ENCODE assay signal across 1 cellular context in the genomic region with DNA sequence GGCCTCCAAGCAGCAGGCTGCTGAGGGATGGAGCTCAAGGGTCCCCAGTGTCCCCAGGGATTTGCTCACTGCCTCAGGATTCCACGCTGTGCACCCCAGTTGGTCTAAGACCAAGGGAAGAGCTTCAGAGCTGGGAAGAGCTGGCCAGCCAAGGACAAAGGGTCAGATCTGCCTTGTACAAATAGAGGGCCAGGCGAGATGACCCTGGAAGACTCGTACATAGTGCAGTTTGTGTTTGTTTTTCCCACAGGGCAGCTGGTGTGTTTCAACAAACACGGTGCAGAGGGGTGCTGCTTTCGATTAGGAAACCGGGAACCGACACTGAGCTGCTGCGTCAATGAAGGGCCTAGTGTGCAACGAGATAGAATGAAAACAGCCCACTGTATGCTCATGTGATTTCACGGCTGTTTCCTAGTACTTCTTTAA.
A peak's percentile ranks its signal among the peaks of the same experiment; 100 is the strongest.
TF ChIP-seq lines count a peak whose summit lies in the region.

No MANE protein-coding gene starts in this region.

TF ChIP-seq in HepG2, 621 proteins besides CTCF, POLR2A, EP300 and RAD21 (continued from another document and continues in another):
- TF ChIP-seq, protein P1, sequence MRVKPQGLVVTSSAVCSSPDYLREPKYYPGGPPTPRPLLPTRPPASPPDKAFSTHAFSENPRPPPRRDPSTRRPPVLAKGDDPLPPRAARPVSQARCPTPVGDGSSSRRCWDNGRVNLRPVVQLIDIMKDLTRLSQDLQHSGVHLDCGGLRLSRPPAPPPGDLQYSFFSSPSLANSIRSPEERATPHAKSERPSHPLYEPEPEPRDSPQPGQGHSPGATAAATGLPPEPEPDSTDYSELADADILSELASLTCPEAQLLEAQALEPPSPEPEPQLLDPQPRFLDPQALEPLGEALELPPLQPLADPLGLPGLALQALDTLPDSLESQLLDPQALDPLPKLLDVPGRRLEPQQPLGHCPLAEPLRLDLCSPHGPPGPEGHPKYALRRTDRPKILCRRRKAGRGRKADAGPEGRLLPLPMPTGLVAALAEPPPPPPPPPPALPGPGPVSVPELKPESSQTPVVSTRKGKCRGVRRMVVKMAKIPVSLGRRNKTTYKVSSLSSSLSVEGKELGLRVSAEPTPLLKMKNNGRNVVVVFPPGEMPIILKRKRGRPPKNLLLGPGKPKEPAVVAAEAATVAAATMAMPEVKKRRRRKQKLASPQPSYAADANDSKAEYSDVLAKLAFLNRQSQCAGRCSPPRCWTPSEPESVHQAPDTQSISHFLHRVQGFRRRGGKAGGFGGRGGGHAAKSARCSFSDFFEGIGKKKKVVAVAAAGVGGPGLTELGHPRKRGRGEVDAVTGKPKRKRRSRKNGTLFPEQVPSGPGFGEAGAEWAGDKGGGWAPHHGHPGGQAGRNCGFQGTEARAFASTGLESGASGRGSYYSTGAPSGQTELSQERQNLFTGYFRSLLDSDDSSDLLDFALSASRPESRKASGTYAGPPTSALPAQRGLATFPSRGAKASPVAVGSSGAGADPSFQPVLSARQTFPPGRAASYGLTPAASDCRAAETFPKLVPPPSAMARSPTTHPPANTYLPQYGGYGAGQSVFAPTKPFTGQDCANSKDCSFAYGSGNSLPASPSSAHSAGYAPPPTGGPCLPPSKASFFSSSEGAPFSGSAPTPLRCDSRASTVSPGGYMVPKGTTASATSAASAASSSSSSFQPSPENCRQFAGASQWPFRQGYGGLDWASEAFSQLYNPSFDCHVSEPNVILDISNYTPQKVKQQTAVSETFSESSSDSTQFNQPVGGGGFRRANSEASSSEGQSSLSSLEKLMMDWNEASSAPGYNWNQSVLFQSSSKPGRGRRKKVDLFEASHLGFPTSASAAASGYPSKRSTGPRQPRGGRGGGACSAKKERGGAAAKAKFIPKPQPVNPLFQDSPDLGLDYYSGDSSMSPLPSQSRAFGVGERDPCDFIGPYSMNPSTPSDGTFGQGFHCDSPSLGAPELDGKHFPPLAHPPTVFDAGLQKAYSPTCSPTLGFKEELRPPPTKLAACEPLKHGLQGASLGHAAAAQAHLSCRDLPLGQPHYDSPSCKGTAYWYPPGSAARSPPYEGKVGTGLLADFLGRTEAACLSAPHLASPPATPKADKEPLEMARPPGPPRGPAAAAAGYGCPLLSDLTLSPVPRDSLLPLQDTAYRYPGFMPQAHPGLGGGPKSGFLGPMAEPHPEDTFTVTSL (CRISPR knock-in tag; IDR thresholded peaks at IDR 0.05; ENCODE audit: borderline replicate concordance), result peak; percentile 97
- TF ChIP-seq SOX5 (CRISPR knock-in tag; IDR thresholded peaks at IDR 0.05; ENCODE audit: borderline replicate concordance), result peak; percentile 84
- peak; percentile 22; the same call in 1 of the 2 replicates for TF ChIP-seq FOXP1 (IDR thresholded peaks at IDR 0.05)
- TF ChIP-seq FOXP1 (CRISPR knock-in tag; IDR thresholded peaks at IDR 0.05), result peak; percentile 95
- 0 out of 2 replicates have a peak, but pooled peaks have one; percentile 0 for TF ChIP-seq JUND (CRISPR knock-in tag; IDR thresholded peaks at IDR 0.05)
- TF ChIP-seq NONO (IDR thresholded peaks at IDR 0.05), result no peak
- TF ChIP-seq NONO (CRISPR knock-in tag; conservative IDR thresholded peaks at IDR 0.05), result peak; percentile 95
- TF ChIP-seq, protein P2, sequence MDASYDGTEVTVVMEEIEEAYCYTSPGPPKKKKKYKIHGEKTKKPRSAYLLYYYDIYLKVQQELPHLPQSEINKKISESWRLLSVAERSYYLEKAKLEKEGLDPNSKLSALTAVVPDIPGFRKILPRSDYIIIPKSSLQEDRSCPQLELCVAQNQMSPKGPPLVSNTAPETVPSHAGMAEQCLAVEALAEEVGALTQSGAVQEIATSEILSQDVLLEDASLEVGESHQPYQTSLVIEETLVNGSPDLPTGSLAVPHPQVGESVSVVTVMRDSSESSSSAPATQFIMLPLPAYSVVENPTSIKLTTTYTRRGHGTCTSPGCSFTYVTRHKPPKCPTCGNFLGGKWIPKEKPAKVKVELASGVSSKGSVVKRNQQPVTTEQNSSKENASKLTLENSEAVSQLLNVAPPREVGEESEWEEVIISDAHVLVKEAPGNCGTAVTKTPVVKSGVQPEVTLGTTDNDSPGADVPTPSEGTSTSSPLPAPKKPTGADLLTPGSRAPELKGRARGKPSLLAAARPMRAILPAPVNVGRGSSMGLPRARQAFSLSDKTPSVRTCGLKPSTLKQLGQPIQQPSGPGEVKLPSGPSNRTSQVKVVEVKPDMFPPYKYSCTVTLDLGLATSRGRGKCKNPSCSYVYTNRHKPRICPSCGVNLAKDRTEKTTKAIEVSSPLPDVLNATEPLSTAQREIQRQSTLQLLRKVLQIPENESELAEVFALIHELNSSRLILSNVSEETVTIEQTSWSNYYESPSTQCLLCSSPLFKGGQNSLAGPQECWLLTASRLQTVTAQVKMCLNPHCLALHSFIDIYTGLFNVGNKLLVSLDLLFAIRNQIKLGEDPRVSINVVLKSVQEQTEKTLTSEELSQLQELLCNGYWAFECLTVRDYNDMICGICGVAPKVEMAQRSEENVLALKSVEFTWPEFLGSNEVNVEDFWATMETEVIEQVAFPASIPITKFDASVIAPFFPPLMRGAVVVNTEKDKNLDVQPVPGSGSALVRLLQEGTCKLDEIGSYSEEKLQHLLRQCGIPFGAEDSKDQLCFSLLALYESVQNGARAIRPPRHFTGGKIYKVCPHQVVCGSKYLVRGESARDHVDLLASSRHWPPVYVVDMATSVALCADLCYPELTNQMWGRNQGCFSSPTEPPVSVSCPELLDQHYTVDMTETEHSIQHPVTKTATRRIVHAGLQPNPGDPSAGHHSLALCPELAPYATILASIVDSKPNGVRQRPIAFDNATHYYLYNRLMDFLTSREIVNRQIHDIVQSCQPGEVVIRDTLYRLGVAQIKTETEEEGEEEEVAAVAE (CRISPR knock-in tag; IDR thresholded peaks at IDR 0.05; ENCODE audit: borderline replicate concordance), result peak; percentile 64
- TF ChIP-seq THAP11 (CRISPR knock-in tag; IDR thresholded peaks at IDR 0.05), result peak; percentile 76
- no peak for TF ChIP-seq SRSF4 (IDR thresholded peaks at IDR 0.05; ENCODE audit: low read depth, low read length, poor library complexity, severe bottlenecking)
- no peak for TF ChIP-seq HOXA9 (CRISPR knock-in tag; IDR thresholded peaks at IDR 0.05; ENCODE audit: borderline replicate concordance)
- peak; percentile 77 for TF ChIP-seq ZSCAN9 (CRISPR knock-in tag; IDR thresholded peaks at IDR 0.05; ENCODE audit: borderline replicate concordance)
- peak; percentile 98 for TF ChIP-seq NCOA2 (CRISPR knock-in tag; IDR thresholded peaks at IDR 0.05)
- no peak for TF ChIP-seq TCF7L2 (IDR thresholded peaks at IDR 0.05; ENCODE audit: low read depth, low read length)
- no peak for TF ChIP-seq ZNF607 (CRISPR knock-in tag; IDR thresholded peaks at IDR 0.05; ENCODE audit: borderline replicate concordance)
- TF ChIP-seq ZFP41 (CRISPR knock-in tag; IDR thresholded peaks at IDR 0.05; ENCODE audit: borderline replicate concordance), result no peak
- peak; percentile 94 for TF ChIP-seq ZNF331 (CRISPR knock-in tag; IDR thresholded peaks at IDR 0.05)
- peak; percentile 20; the same call in 1 of the 2 replicates for TF ChIP-seq GMEB1 (CRISPR knock-in tag; IDR thresholded peaks at IDR 0.05; ENCODE audit: borderline replicate concordance)
- peak; percentile 93 for TF ChIP-seq ASH2L (IDR thresholded peaks at IDR 0.05; ENCODE audit: insufficient read length, low read depth, low read length)
- TF ChIP-seq, protein P3, sequence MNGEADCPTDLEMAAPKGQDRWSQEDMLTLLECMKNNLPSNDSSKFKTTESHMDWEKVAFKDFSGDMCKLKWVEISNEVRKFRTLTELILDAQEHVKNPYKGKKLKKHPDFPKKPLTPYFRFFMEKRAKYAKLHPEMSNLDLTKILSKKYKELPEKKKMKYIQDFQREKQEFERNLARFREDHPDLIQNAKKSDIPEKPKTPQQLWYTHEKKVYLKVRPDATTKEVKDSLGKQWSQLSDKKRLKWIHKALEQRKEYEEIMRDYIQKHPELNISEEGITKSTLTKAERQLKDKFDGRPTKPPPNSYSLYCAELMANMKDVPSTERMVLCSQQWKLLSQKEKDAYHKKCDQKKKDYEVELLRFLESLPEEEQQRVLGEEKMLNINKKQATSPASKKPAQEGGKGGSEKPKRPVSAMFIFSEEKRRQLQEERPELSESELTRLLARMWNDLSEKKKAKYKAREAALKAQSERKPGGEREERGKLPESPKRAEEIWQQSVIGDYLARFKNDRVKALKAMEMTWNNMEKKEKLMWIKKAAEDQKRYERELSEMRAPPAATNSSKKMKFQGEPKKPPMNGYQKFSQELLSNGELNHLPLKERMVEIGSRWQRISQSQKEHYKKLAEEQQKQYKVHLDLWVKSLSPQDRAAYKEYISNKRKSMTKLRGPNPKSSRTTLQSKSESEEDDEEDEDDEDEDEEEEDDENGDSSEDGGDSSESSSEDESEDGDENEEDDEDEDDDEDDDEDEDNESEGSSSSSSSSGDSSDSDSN (CRISPR knock-in tag; IDR thresholded peaks at IDR 0.05), result peak; percentile 45; the same call in 1 of the 2 replicates
- peak; percentile 87; the same call in 1 of the 2 replicates for TF ChIP-seq CBX5 (CRISPR knock-in tag; IDR thresholded peaks at IDR 0.05; ENCODE audit: borderline replicate concordance)
- TF ChIP-seq ZBTB44 (CRISPR knock-in tag; IDR thresholded peaks at IDR 0.05), result 0 out of 2 replicates have a peak, but pooled peaks have one; percentile 56
- TF ChIP-seq BORCS8-MEF2B (CRISPR knock-in tag; IDR thresholded peaks at IDR 0.05), result 0 out of 2 replicates have a peak, but pooled peaks have one; percentile 46
- no peak for TF ChIP-seq ZNF224 (CRISPR knock-in tag; IDR thresholded peaks at IDR 0.05)
- peak; percentile 86 for TF ChIP-seq ZSCAN31 (CRISPR knock-in tag; IDR thresholded peaks at IDR 0.05; ENCODE audit: low read depth)
- peak; percentile 73; the same call in 1 of the 2 replicates for TF ChIP-seq TRIM24 (CRISPR knock-in tag; IDR thresholded peaks at IDR 0.05)
- TF ChIP-seq ZNF30 (CRISPR knock-in tag; IDR thresholded peaks at IDR 0.05), result no peak
- peak; percentile 91 for TF ChIP-seq POGZ (CRISPR knock-in tag; IDR thresholded peaks at IDR 0.05)
- TF ChIP-seq TFDP1 (CRISPR knock-in tag; IDR thresholded peaks at IDR 0.05; ENCODE audit: borderline replicate concordance), result peak; percentile 44; the same call in 1 of the 2 replicates
- TF ChIP-seq SNRNP70 (IDR thresholded peaks at IDR 0.05; ENCODE audit: low read depth, low read length), result no peak
- TF ChIP-seq, protein P4, sequence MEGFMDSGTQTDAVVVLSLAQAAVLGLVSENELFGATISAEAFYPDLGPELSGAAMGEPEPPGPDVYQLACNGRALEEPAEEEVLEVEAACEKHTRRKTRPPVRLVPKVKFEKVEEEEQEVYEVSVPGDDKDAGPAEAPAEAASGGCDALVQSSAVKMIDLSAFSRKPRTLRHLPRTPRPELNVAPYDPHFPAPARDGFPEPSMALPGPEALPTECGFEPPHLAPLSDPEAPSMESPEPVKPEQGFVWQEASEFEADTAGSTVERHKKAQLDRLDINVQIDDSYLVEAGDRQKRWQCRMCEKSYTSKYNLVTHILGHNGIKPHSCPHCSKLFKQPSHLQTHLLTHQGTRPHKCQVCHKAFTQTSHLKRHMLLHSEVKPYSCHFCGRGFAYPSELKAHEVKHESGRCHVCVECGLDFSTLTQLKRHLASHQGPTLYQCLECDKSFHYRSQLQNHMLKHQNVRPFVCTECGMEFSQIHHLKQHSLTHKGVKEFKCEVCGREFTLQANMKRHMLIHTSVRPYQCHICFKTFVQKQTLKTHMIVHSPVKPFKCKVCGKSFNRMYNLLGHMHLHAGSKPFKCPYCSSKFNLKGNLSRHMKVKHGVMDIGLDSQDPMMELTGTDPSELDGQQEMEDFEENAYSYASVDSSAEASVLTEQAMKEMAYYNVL (CRISPR knock-in tag; IDR thresholded peaks at IDR 0.05; ENCODE audit: borderline replicate concordance), result peak; percentile 87; the same call in 1 of the 2 replicates
- peak; percentile 31; the same call in 1 of the 2 replicates for TF ChIP-seq GABPB1 (CRISPR knock-in tag; IDR thresholded peaks at IDR 0.05)
- peak; percentile 85 for TF ChIP-seq KAT8 (CRISPR knock-in tag; IDR thresholded peaks at IDR 0.05)
- TF ChIP-seq ZNF552 (CRISPR knock-in tag; IDR thresholded peaks at IDR 0.05; ENCODE audit: borderline replicate concordance), result 0 out of 2 replicates have a peak, but pooled peaks have one; percentile 47
- no peak for TF ChIP-seq PTBP1 (IDR thresholded peaks at IDR 0.05; ENCODE audit: low read depth, low read length, poor library complexity, severe bottlenecking)
- 0 out of 2 replicates have a peak, but pooled peaks have one; percentile 24 for TF ChIP-seq CHD2 (IDR thresholded peaks at IDR 0.05; ENCODE audit: low read depth, low read length)
- TF ChIP-seq IRF2 (CRISPR knock-in tag; IDR thresholded peaks at IDR 0.05), result peak; percentile 76; the same call in 1 of the 2 replicates
- TF ChIP-seq PHF20 (CRISPR knock-in tag; IDR thresholded peaks at IDR 0.05), result peak; percentile 11; the same call in 1 of the 2 replicates
- peak; percentile 47 for TF ChIP-seq POLR2G (IDR thresholded peaks at IDR 0.05; ENCODE audit: low read depth, low read length)
- TF ChIP-seq ZNF232 (CRISPR knock-in tag; IDR thresholded peaks at IDR 0.05; ENCODE audit: borderline replicate concordance), result peak; percentile 65; the same call in 1 of the 2 replicates
- no peak for TF ChIP-seq HDAC6 (IDR thresholded peaks at IDR 0.05; ENCODE audit: low read depth, low read length)
- TF ChIP-seq ZNF563 (CRISPR knock-in tag; IDR thresholded peaks at IDR 0.05), result peak; percentile 57; the same call in 1 of the 2 replicates
